Comparison of ENCODE assay signal across 7 cellular contexts in the genomic region with DNA sequence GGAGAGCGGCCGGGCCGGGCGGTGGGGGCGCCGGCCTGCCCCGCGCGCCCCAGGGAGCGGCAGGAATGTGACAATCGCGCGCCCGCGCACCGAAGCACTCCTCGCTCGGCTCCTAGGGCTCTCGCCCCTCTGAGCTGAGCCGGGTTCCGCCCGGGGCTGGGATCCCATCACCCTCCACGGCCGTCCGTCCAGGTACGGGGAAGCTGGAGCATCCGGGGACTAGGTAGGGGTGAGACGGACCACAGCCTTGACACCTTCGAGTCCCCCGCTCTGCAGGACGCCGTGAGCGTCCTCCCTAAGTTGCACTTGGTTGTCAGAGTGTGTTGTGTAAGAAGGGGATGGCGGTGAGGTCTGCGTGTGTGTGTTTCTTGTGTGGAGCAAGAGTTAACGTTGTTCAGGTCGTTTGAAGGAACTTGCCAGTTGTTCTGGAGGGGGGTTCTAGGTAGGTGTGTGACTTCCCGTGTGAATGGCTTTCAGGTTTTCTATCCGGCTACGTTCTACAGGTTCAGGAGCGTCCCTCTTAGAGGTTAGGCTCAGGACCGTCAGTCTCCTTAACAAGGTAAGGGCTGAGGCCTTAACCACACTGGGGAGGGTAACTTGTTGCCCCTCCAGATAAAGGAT. TPM values are rescaled to one million over a fixed set of nuclear protein-coding genes. Genes with fewer than 3 reads are reported as not detected.
DNase-seq lines count a peak whose midpoint lies in the region; ATAC-seq, FAIRE-seq and TF ChIP-seq lines count a peak whose summit lies in the region.

No MANE protein-coding gene starts in this region.

- no peak for TF ChIP-seq RAD21 in Ishikawa (IDR thresholded peaks at IDR 0.05; ENCODE audit: low read depth)
- TF ChIP-seq RAD21 in K562 (CRISPR knock-in tag; conservative IDR thresholded peaks at IDR 0.05 in 1 of 2, IDR thresholded peaks at IDR 0.05 in 1 of 2): no peak

- 25% methylated on average over 13 of the region's 42 CpGs for WGBS in K562 (ENCODE audit: insufficient coverage, low coverage, missing lambda C conversion rate)

- no peak for TF ChIP-seq POLR2A in K562 (conservative IDR thresholded peaks at IDR 0.05)

- H3K4me1 ChIP-seq in K562 (replicated peaks in 1 of 2; ENCODE audit: control insufficient read depth in 2 of 2, insufficient read depth in 2 of 2, low read length in 2 of 2) (peaks cover 14 to 16% of the 10 kb centered on the region in 2 experiments), subcutaneous abdominal adipose tissue (ENCODE audit: control insufficient read depth in 5 of 5, insufficient read depth in 5 of 5, low read length in 5 of 5) (peaks cover 10 to 47% (median 39%) of the 10 kb centered on the region in 5 donors)

- no peaks in the 10 kb centered on the region for H3K79me2 ChIP-seq in K562 (ENCODE audit: control insufficient read depth, insufficient read depth, low read length)

- TF ChIP-seq EP300 in Ishikawa (IDR thresholded peaks at IDR 0.05; ENCODE audit: borderline replicate concordance) (no peak), K562 (IDR thresholded peaks at IDR 0.05; ENCODE audit: low read length) (no peak)

- FAIRE-seq in K562 (lab: Jason Lieb, UNC): peak; percentile 6

- no TSS peak for BruUV-seq in K562 (replicated peaks; lab: Mats Ljungman, UMichigan)

- no peak for TF ChIP-seq CTCF in K562 (IDR thresholded peaks at IDR 0.05 in 2 of 3, conservative IDR thresholded peaks at IDR 0.05 in 1 of 3; ENCODE audit: insufficient read depth in 2 of 3, low read depth in 1 of 3, low read length in 3 of 3)

- no peaks in the 10 kb centered on the region for H4K20me1 ChIP-seq in K562 (replicated peaks; ENCODE audit: control insufficient read depth, insufficient read depth, low read length)

- H3K9me1 ChIP-seq in K562 (ENCODE audit: control insufficient read depth, insufficient read depth, low read length): no peaks in the 10 kb centered on the region

- H3K27me3 ChIP-seq in K562 (ENCODE audit: control insufficient read depth in 2 of 2, insufficient read depth in 2 of 2, low read length in 2 of 2) (no peaks in the 10 kb centered on the region), subcutaneous abdominal adipose tissue (ENCODE audit: control insufficient read depth in 5 of 5, insufficient read depth in 4 of 5, low read length in 5 of 5) (no peaks in the 10 kb centered on the region)

- POLR2A ChIA-PET in K562 (lab: Yijun Ruan, JAX): interaction anchor here (0.6 to 1.3 kb wide), 7 partner anchors 10 to 728 kb away, joined by 3 read pairs; no protein-coding TSS in a partner anchor

- CTCF ChIA-PET in K562 (lab: Yijun Ruan, JAX; ENCODE audit: low intra/inter-chr PET ratio): no interaction called here

- in situ Hi-C loops in K562 (cut with MboI): no loop called here

- intact Hi-C loops in K562 (cut with micrococcal nuclease): no loop called here
- intact Hi-C loops in head of caudate nucleus (cut with DNase I): no loop called here

- peak overlapping the region; percentile 44 for H3K4me3 ChIP-seq in K562
- H3K4me3 ChIP-seq in subcutaneous abdominal adipose tissue (ENCODE audit: low read depth in 1 of 5, low read length in 5 of 5): peak overlapping the region; percentile 77 to 93 (median 89)

- no peaks in the 10 kb centered on the region; the same call in 2 of the 3 replicates for H3K36me3 ChIP-seq in K562 (ENCODE audit: control insufficient read depth, insufficient read depth, low read length)
- H3K36me3 ChIP-seq in subcutaneous abdominal adipose tissue (ENCODE audit: control insufficient read depth in 5 of 5, insufficient read depth in 5 of 5, low read length in 5 of 5): peaks cover 0 to 7% (median 0%) of the 10 kb centered on the region in 5 donors

- H3K4me2 ChIP-seq in K562 (ENCODE audit: insufficient read depth, low read length): peak overlapping the region; percentile 82

- H2AFZ ChIP-seq in K562 (ENCODE audit: low read depth, low read length): peak overlapping the region; percentile 99

- ATAC-seq in K562 (peak; percentile 6), HG03135 (IDR thresholded peaks at IDR 0.05; ENCODE audit: unreplicated experiment) (no peak)

- DNase-seq in K562 (ENCODE audit: extremely low read depth in 1 of 4, low spot score in 3 of 4) (peak in 1 of 4 experiments; percentile 38), kidney glomerular epithelial cell (lab: John Stamatoyannopoulos, UW) (peak; percentile 73), head of caudate nucleus (no peak), SKM-1 (lab: John Stamatoyannopoulos, UW; ENCODE audit: unreplicated experiment) (no peak)

- H3K9me3 ChIP-seq in K562 (replicated peaks; ENCODE audit: control insufficient read depth, insufficient read depth, low read depth, low read length) (peaks cover 7% of the 10 kb centered on the region), subcutaneous abdominal adipose tissue (ENCODE audit: control insufficient read depth in 5 of 5, low read length in 5 of 5) (peaks cover 0 to 22% (median 7%) of the 10 kb centered on the region in 5 donors)

- H3K9ac ChIP-seq in K562 (ENCODE audit: insufficient read depth in 1 of 2, low read depth in 2 of 2, low read length in 2 of 2) (peak overlapping the region; percentile 60 to 90), subcutaneous abdominal adipose tissue (ENCODE audit: low read length in 5 of 5) (peak overlapping the region; percentile 30 to 97 (median 87))

- H3K27ac ChIP-seq in K562 (ENCODE audit: extremely low read depth, low read depth, low read length) (no peak overlapping the region; the same call in 2 of the 3 replicates), subcutaneous abdominal adipose tissue (ENCODE audit: low read depth, low read length) (peak overlapping the region; percentile 88)

TF ChIP-seq in Ishikawa, 13 proteins besides CTCF, POLR2A, EP300 and RAD21:
- TF ChIP-seq, protein P1, sequence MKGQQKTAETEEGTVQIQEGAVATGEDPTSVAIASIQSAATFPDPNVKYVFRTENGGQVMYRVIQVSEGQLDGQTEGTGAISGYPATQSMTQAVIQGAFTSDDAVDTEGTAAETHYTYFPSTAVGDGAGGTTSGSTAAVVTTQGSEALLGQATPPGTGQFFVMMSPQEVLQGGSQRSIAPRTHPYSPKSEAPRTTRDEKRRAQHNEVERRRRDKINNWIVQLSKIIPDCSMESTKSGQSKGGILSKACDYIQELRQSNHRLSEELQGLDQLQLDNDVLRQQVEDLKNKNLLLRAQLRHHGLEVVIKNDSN (IDR thresholded peaks at IDR 0.05): no peak
- TF ChIP-seq MAX (IDR thresholded peaks at IDR 0.05) (peak; percentile 61; the same call in 1 of the 2 replicates), CEBPB (IDR thresholded peaks at IDR 0.05) (0 out of 2 replicates have a peak, but pooled peaks have one; percentile 9)

TF ChIP-seq in K562, 482 proteins besides CTCF, POLR2A, EP300 and RAD21 (continues in another document):
- TF ChIP-seq ZBTB34 (CRISPR knock-in tag; IDR thresholded peaks at IDR 0.05) (no peak), ZSCAN32 (CRISPR knock-in tag; IDR thresholded peaks at IDR 0.05) (no peak)

RNA-seq across cellular contexts. Expression of gene IL1R1, which starts 0.4 kb away (rescaled TPM):
- total RNA-seq in K562 (2011; cell fraction: chromatin; rRNA removed; ENCODE audit: low replicate concordance): 1.9 and 3.7 TPM in 2 replicates
- total RNA-seq in K562 (2011; cell fraction: nucleolus; rRNA removed): 0.83 and 0.92 TPM in 2 replicates
- 2.3 and 4.2 TPM in 2 replicates for total RNA-seq in K562 (2011; cell fraction: nucleoplasm; rRNA removed)
- total RNA-seq in K562 (2014; rRNA removed) (0.90 and 1.00 TPM in 2 replicates), K562 (2014; rRNA removed; fragmentation: Illumina TruSeq; extraction: Trizol) (1.4 and 2.2 TPM in 2 replicates), K562 (2015; rRNA removed; fragmentation: Illumina TruSeq; extraction: Trizol) (2.0 and 2.5 TPM in 2 replicates), K562 (2021) (1.6 and 2.5 TPM in 2 replicates)
- polyA plus RNA-seq in K562 (2011; rRNA removed) (1.5 and 3.9 TPM in 2 replicates), K562 (2014; fragmentation: Illumina TruSeq; extraction: Trizol) (2.6 and 2.9 TPM in 2 replicates), K562 (2014; fragmentation: Nextera tagmentation; extraction: Ambion mirVana) (1 to 10 TPM in 1 of 2 experiments, under 1 TPM in 1; 0.81 to 1.2 TPM), K562 (2014; rRNA removed) (1.6 and 2.5 TPM in 2 replicates)
- polyA plus RNA-seq in K562 (2011; cell fraction: cytosol; rRNA removed): 1.3 and 1.6 TPM in 2 replicates
- polyA plus RNA-seq in K562 (2011; cell fraction: nucleus; rRNA removed): 0.83 and 1.3 TPM in 2 replicates
- polyA plus RNA-seq in K562 (2012): 1.7 and 2.9 TPM in 2 replicates
- 1.5 and 2.4 TPM in 2 replicates for polyA minus RNA-seq in K562 (2011; rRNA and poly(A)+ RNA removed)
- 1.1 and 3.4 TPM in 2 replicates for polyA minus RNA-seq in K562 (2011; cell fraction: cytosol; rRNA and poly(A)+ RNA removed)
- polyA minus RNA-seq in K562 (2011; cell fraction: nucleus; rRNA and poly(A)+ RNA removed): 0.78 and 0.81 TPM in 2 replicates

RNA-seq across cellular contexts. Expression of gene IL1RL2, which starts 43.9 kb away (rescaled TPM):
- not detected in 2 replicates for total RNA-seq in K562 (2011; cell fraction: chromatin; rRNA removed; ENCODE audit: low replicate concordance)
- not detected in 2 replicates for total RNA-seq in K562 (2011; cell fraction: nucleolus; rRNA removed)
- not detected in 2 replicates for total RNA-seq in K562 (2011; cell fraction: nucleoplasm; rRNA removed)
- total RNA-seq in K562 (2014; rRNA removed): not detected in 2 replicates
- not detected in 2 replicates for total RNA-seq in K562 (2014; rRNA removed; fragmentation: Illumina TruSeq; extraction: Trizol)
- total RNA-seq in K562 (2015; rRNA removed; fragmentation: Illumina TruSeq; extraction: Trizol): not detected in 2 replicates
- total RNA-seq in K562 (2021): not detected in 2 replicates
- not detected in 2 replicates for polyA plus RNA-seq in K562 (2011; rRNA removed)
- not detected in 2 replicates for polyA plus RNA-seq in K562 (2011; cell fraction: cytosol; rRNA removed)
- polyA plus RNA-seq in K562 (2011; cell fraction: nucleus; rRNA removed): not detected in 2 replicates
- not detected in 2 replicates for polyA plus RNA-seq in K562 (2012)
- not detected in 2 replicates for polyA plus RNA-seq in K562 (2014; fragmentation: Illumina TruSeq; extraction: Trizol)
- polyA plus RNA-seq in K562 (2014; fragmentation: Nextera tagmentation; extraction: Ambion mirVana): not detected
- polyA plus RNA-seq in K562 (2014; rRNA removed): not detected in 2 replicates
- not detected in 2 replicates for polyA minus RNA-seq in K562 (2011; rRNA and poly(A)+ RNA removed)
- not detected in 2 replicates for polyA minus RNA-seq in K562 (2011; cell fraction: cytosol; rRNA and poly(A)+ RNA removed)
- not detected in 2 replicates for polyA minus RNA-seq in K562 (2011; cell fraction: nucleus; rRNA and poly(A)+ RNA removed)
